In genomic region chr10:60433684-60434083, GRCh38 we compare ENCODE assay signal across 16 cellular contexts. TPM values are rescaled to one million over a fixed set of nuclear protein-coding genes. Genes with fewer than 3 reads are reported as not detected.
DNase-seq lines count a peak whose midpoint lies in the region; ATAC-seq and TF ChIP-seq lines count a peak whose summit lies in the region.
"Had no signal": no experiment of that assay in that cellular context is flagged by ENCODE, and none has a peak within 500 bp of the region (broad histone marks: within the 10 kb centered on the region; RNA-seq: fewer than 3 reads in every experiment).

No MANE protein-coding gene starts in this region.

- TF ChIP-seq CTCF in AG04450 (IDR thresholded peaks at IDR 0.05; ENCODE audit: low read depth, low read length) (no peak), cardiac fibroblast (IDR thresholded peaks at IDR 0.05; ENCODE audit: low read depth, low read length) (no peak), mesothelial cell of epicardium (IDR thresholded peaks at IDR 0.05; ENCODE audit: unreplicated experiment) (no peak), MM.1S (IDR thresholded peaks at IDR 0.05; ENCODE audit: low read length) (no peak)

- H3K27ac ChIP-seq in AG04450 (ENCODE audit: low read depth, low read length) (no peak overlapping the region), MM.1S (ENCODE audit: low read length) (no peak overlapping the region)
- H3K27ac ChIP-seq: colonic mucosa, neutrophil had no signal

- H3K9me3 ChIP-seq in AG04450 (ENCODE audit: control insufficient read depth, insufficient read depth, low read length) (no peaks in the 10 kb centered on the region; the same call in 1 of the 2 replicates), MM.1S (replicated peaks; ENCODE audit: insufficient read depth, low read length) (no peaks in the 10 kb centered on the region)
- H3K9me3 ChIP-seq: colonic mucosa, HAP-1, neutrophil, spleen had no signal

- H3K4me1 Mint-ChIP-seq in mesothelial cell of epicardium = peaks cover 48% of the 10 kb centered on the region

- POLR2A ChIA-PET in AG04450 (lab: Yijun Ruan, JAX) = interaction anchor here (0.9 kb wide), 1 partner anchor 195 kb away, joined by 3 read pairs; no protein-coding TSS in a partner anchor

- no peaks in the 10 kb centered on the region for H3K4me1 ChIP-seq in MM.1S (ENCODE audit: low read length)
- H3K4me1 ChIP-seq: colonic mucosa, HAP-1 had no signal

- no peaks in the 10 kb centered on the region for H3F3A ChIP-seq in MM.1S (ENCODE audit: insufficient read depth, low read length)

- H3K4me3 ChIP-seq in AG04450 (ENCODE audit: low read depth, low read length) = no peak overlapping the region
- no peak overlapping the region for H3K4me3 ChIP-seq in cardiac fibroblast (replicated peaks in 1 of 2; ENCODE audit: low read depth in 2 of 2, low read length in 2 of 2)
- H3K4me3 ChIP-seq in MM.1S (ENCODE audit: low read length) = no peak overlapping the region
- H3K4me3 ChIP-seq: colonic mucosa, HAP-1, spleen had no signal

- no peak overlapping the region for H3K4me2 ChIP-seq in MM.1S (ENCODE audit: low read depth, low read length)

- no peak overlapping the region for H3K9ac ChIP-seq in MM.1S (ENCODE audit: low read length)

- H3K9me3 Mint-ChIP-seq in mesothelial cell of epicardium = no peaks in the 10 kb centered on the region
- H3K9me3 Mint-ChIP-seq: activated naive CD4-positive, alpha-beta T cell treated with anti-CD3 and anti-CD28 coated beads, Interleukin-2, amount 50 U/mL, for 24 hours had no signal

- H3K36me3 ChIP-seq in MM.1S (replicated peaks; ENCODE audit: insufficient read depth, low read length) = no peaks in the 10 kb centered on the region
- H3K36me3 ChIP-seq: colonic mucosa, HAP-1, neutrophil, spleen had no signal

- peaks cover 3% of the 10 kb centered on the region for H3K36me3 Mint-ChIP-seq in mesothelial cell of epicardium
- H3K36me3 Mint-ChIP-seq: activated naive CD4-positive, alpha-beta T cell treated with anti-CD3 and anti-CD28 coated beads, Interleukin-2, amount 50 U/mL, for 24 hours had no signal

- CTCF ChIA-PET in AG04450 (lab: Charles Lee) = interaction anchor here (0.6 to 5.3 kb wide), 30 partner anchors 10 to 528 kb away, joined by 3 to 66 read pairs (median 4); partner anchors contain the start of gene CCDC6

- no peaks in the 10 kb centered on the region for H3K9me2 ChIP-seq in MM.1S (replicated peaks; ENCODE audit: insufficient read depth, low read length)

- no peaks in the 10 kb centered on the region for H3K27me3 Mint-ChIP-seq in mesothelial cell of epicardium (ENCODE audit: low read depth)
- H3K27me3 Mint-ChIP-seq: activated naive CD4-positive, alpha-beta T cell treated with anti-CD3 and anti-CD28 coated beads, Interleukin-2, amount 50 U/mL, for 24 hours had no signal

- DNase-seq in AG04450 (ENCODE audit: low read depth, low spot score) (peak; percentile 55), LHCN-M2 (ENCODE audit: low read depth) (peak; percentile 70), cardiac fibroblast (ENCODE audit: low read depth in 2 of 2) (peak; percentile 84 to 87), mesothelial cell of epicardium (ENCODE audit: low spot score in 2 of 2, unreplicated experiment in 2 of 2) (no peak), DMS114 treated with DMSO at 0.1 percent for 48 hours (lab: John Stamatoyannopoulos, UW; ENCODE audit: unreplicated experiment) (no peak), MM.1S (no peak)
- DNase-seq: activated CD4-positive, alpha-beta T cell treated with anti-CD3 and anti-CD28 coated beads for 1 hour; DMS 273 treated with DMSO at 0.1 percent for 48 hours; spleen; T-helper 1 cell had no signal

- ATAC-seq in HG03280 (IDR thresholded peaks at IDR 0.05; ENCODE audit: unreplicated experiment) (no peak), HG02642 (IDR thresholded peaks at IDR 0.05; ENCODE audit: poor library complexity, unreplicated experiment) (no peak)

- H2AFZ ChIP-seq in MM.1S (ENCODE audit: low read length) = no peak overlapping the region

- H3K27me3 ChIP-seq in AG04450 (ENCODE audit: control insufficient read depth, insufficient read depth, low read length) (no peaks in the 10 kb centered on the region), MM.1S (replicated peaks; ENCODE audit: insufficient read depth, low read length) (no peaks in the 10 kb centered on the region)
- H3K27me3 ChIP-seq: colonic mucosa, neutrophil, spleen had no signal

- H3K79me2 ChIP-seq in MM.1S (ENCODE audit: low read length) = no peaks in the 10 kb centered on the region

- H3K4me3 Mint-ChIP-seq in mesothelial cell of epicardium = no peak overlapping the region
- H3K4me3 Mint-ChIP-seq: activated naive CD4-positive, alpha-beta T cell treated with anti-CD3 and anti-CD28 coated beads, Interleukin-2, amount 50 U/mL, for 24 hours had no signal

- no peaks in the 10 kb centered on the region for H4K20me1 ChIP-seq in MM.1S (ENCODE audit: insufficient read depth, low read length)

- peak overlapping the region; percentile 96 for H3K27ac Mint-ChIP-seq in mesothelial cell of epicardium
- H3K27ac Mint-ChIP-seq: activated naive CD4-positive, alpha-beta T cell treated with anti-CD3 and anti-CD28 coated beads, Interleukin-2, amount 50 U/mL, for 24 hours had no signal

RNA-seq across cellular contexts. Expression of gene ANK3, which starts 44.0 kb away (rescaled TPM):
- polyA plus RNA-seq in AG04450 (2011; rRNA removed) = 1.6 and 1.9 TPM in 2 replicates
- 4.1 and 4.3 TPM in 2 replicates for polyA minus RNA-seq in AG04450 (2011; rRNA and poly(A)+ RNA removed)
- total RNA-seq in LHCN-M2 (2014; rRNA removed) = 1.9 and 4.5 TPM in 2 replicates
- polyA plus RNA-seq in LHCN-M2 (2012) = 2.3 TPM
- 242 to 270 TPM (median 243 TPM) in 3 replicates for total RNA-seq in mesothelial cell of epicardium

Comparison
In these comparisons a context has a peak if more than half of its experiments do, and no peak if none do; other contexts are left out.
1. DNase-seq: peak in AG04450 (single experiment), LHCN-M2 (single experiment) and cardiac fibroblast (2 of 2); none in mesothelial cell of epicardium (0 of 2), DMS114 treated with DMSO at 0.1 percent for 48 hours (single experiment) and MM.1S (single experiment).
2. RNA of gene ANK3, which starts 44.0 kb away (total RNA-seq): 242 to 270 TPM in mesothelial cell of epicardium; 1.9 to 4.5 TPM in LHCN-M2; every median in the first group is over 10 times any median in the second.